In genomic region chr1:151327903-151328674, GRCh38 we compare ENCODE assay signal across 9 cellular contexts. TPM values are rescaled to one million over a fixed set of nuclear protein-coding genes. Genes with fewer than 3 reads are reported as not detected.
DNase-seq lines count a peak whose midpoint lies in the region; ATAC-seq and TF ChIP-seq lines count a peak whose summit lies in the region.
"Had no signal": no experiment of that assay in that cellular context is flagged by ENCODE, and none has a peak within 500 bp of the region (broad histone marks: within the 10 kb centered on the region; RNA-seq: fewer than 3 reads in every experiment).

No MANE protein-coding gene starts in this region.

- H4K20me1 ChIP-seq in DOHH2 (ENCODE audit: control insufficient read depth, insufficient read depth, low read depth, low read length): no peaks in the 10 kb centered on the region
- H4K20me1 ChIP-seq in GM23338 (replicated peaks; ENCODE audit: insufficient read depth): peaks cover 4% of the 10 kb centered on the region; the same call in 1 of the 2 replicates
- H4K20me1 ChIP-seq in PC-9 (ENCODE audit: insufficient read depth): no peaks in the 10 kb centered on the region

- peaks cover 4% of the 10 kb centered on the region; the same call in 2 of the 3 replicates for H3K36me3 Mint-ChIP-seq in GM23338 (ENCODE audit: low read depth)

- POLR2A ChIA-PET in PC-9 (lab: Charles Lee; ENCODE audit: unreplicated experiment): interaction anchor here (0.5 to 1.9 kb wide), 7 partner anchors 10 to 618 kb away, joined by 3 to 31 read pairs (median 5); partner anchors contain the start of gene ZNF687

- peak overlapping the region; percentile 5; the same call in 1 of the 2 replicates for H2AFZ ChIP-seq in GM23338
- peak overlapping the region; percentile 97 for H2AFZ ChIP-seq in PC-9

- peak overlapping the region; percentile 83 for H3K4me3 Mint-ChIP-seq in GM23338

- H3K4me2 ChIP-seq in DOHH2 (ENCODE audit: low read length) (peak overlapping the region; percentile 99), GM23338 (peak overlapping the region; percentile 71), PC-9 (peak overlapping the region; percentile 90)

- H3K4me1 Mint-ChIP-seq in GM23338: peaks cover 10% of the 10 kb centered on the region; the same call in 2 of the 3 replicates

- H3K27ac ChIP-seq in DOHH2 (ENCODE audit: low read depth, low read length) (peak overlapping the region; percentile 71; the same call in 1 of the 2 replicates), GM23338 (ENCODE audit: low read depth) (peak overlapping the region; percentile 51), PC-9 (peak overlapping the region; percentile 80)
- peak overlapping the region; percentile 94 for H3K27ac ChIP-seq in effector memory CD4-positive, alpha-beta T cell (ENCODE audit: insufficient read depth, low read length, poor library complexity, severe bottlenecking)

- TF ChIP-seq CTCF in DOHH2 (IDR thresholded peaks at IDR 0.05; ENCODE audit: low read depth, low read length, poor library complexity, severe bottlenecking) (no peak), GM23338 (conservative IDR thresholded peaks at IDR 0.05; ENCODE audit: low read depth in 2 of 2) (no peak), PC-9 (conservative IDR thresholded peaks at IDR 0.05) (no peak)

- H3K79me2 ChIP-seq in DOHH2 (ENCODE audit: control insufficient read depth, low read length) (peaks cover 35% of the 10 kb centered on the region), GM23338 (replicated peaks; ENCODE audit: insufficient read depth) (peaks cover 15% of the 10 kb centered on the region), PC-9 (ENCODE audit: low read depth) (peaks cover 27% of the 10 kb centered on the region)

- peak; percentile 68 for DNase-seq in GM23338 (ENCODE audit: low spot score)
- peak in 1 of 2 experiments; percentile 30 for DNase-seq in PC-9
- DNase-seq in effector memory CD4-positive, alpha-beta T cell: no peak
- no peak for DNase-seq in GF-D8 (lab: John Stamatoyannopoulos, UW)
- DNase-seq in NCI-H187 (lab: John Stamatoyannopoulos, UW): no peak

- H3K9me3 Mint-ChIP-seq in GM23338: no peaks in the 10 kb centered on the region

- H3K27me3 ChIP-seq in DOHH2 (ENCODE audit: control insufficient read depth, low read length) (no peaks in the 10 kb centered on the region), GM23338 (ENCODE audit: insufficient read depth) (no peaks in the 10 kb centered on the region), PC-9 (ENCODE audit: insufficient read depth, low read depth) (no peaks in the 10 kb centered on the region), mucosa of stomach (ENCODE audit: control insufficient read depth, insufficient read depth, low read length) (no peaks in the 10 kb centered on the region)
- H3K27me3 ChIP-seq in effector memory CD4-positive, alpha-beta T cell (replicated peaks; ENCODE audit: control insufficient read depth, insufficient read depth, low read length, poor library complexity, severe bottlenecking): no peaks in the 10 kb centered on the region

- H3K9me2 ChIP-seq in DOHH2 (replicated peaks; ENCODE audit: control insufficient read depth, low read length) (no peaks in the 10 kb centered on the region), GM23338 (ENCODE audit: insufficient read depth) (no peaks in the 10 kb centered on the region), PC-9 (ENCODE audit: insufficient read depth) (no peaks in the 10 kb centered on the region)

- CTCF ChIA-PET in PC-9 (lab: Charles Lee): interaction anchor here (0.6 to 2.6 kb wide), 3 partner anchors 13 to 508 kb away, joined by 3 to 14 read pairs (median 4); no protein-coding TSS in a partner anchor

- peak overlapping the region; percentile 92 for H3K9ac ChIP-seq in mucosa of stomach (ENCODE audit: low read length)

- H3F3A ChIP-seq in DOHH2 (ENCODE audit: control insufficient read depth, insufficient read depth): no peaks in the 10 kb centered on the region
- H3F3A ChIP-seq in GM23338 (replicated peaks; ENCODE audit: low read depth): 0 out of 2 replicates have a peak, but pooled peaks cover 5% of the 10 kb centered on the region
- H3F3A ChIP-seq in PC-9 (ENCODE audit: insufficient read depth, low read depth): peaks cover 6% of the 10 kb centered on the region; the same call in 1 of the 2 replicates

- H3K4me3 ChIP-seq in DOHH2 (ENCODE audit: low read length) (peak overlapping the region; percentile 93), GM23338 (peak overlapping the region; percentile 74), PC-9 (peak overlapping the region; percentile 74), mucosa of stomach (ENCODE audit: low read length) (peak overlapping the region; percentile 23)
- H3K4me3 ChIP-seq in effector memory CD4-positive, alpha-beta T cell (ENCODE audit: insufficient read depth, low read depth, low read length, poor library complexity, severe bottlenecking): peak overlapping the region; percentile 67

- intact Hi-C loops in PC-9 (cut with micrococcal nuclease; ENCODE audit: unreplicated experiment): no loop called here

- H3K27ac Mint-ChIP-seq in GM23338: peak overlapping the region; percentile 99

- H3K27me3 Mint-ChIP-seq in GM23338 (ENCODE audit: insufficient read depth, low read depth, poor library complexity): peaks cover 7% of the 10 kb centered on the region

- H3K9me3 ChIP-seq in DOHH2 (ENCODE audit: control insufficient read depth, insufficient read depth, low read length) (no peaks in the 10 kb centered on the region), PC-9 (ENCODE audit: insufficient read depth, low read depth) (no peaks in the 10 kb centered on the region), mucosa of stomach (ENCODE audit: control insufficient read depth, low read length) (no peaks in the 10 kb centered on the region)
- no peaks in the 10 kb centered on the region for H3K9me3 ChIP-seq in effector memory CD4-positive, alpha-beta T cell (ENCODE audit: control insufficient read depth, low read length)

- peaks cover 25% of the 10 kb centered on the region for H3K36me3 ChIP-seq in DOHH2 (ENCODE audit: control insufficient read depth, low read length)
- peaks cover 6% of the 10 kb centered on the region; the same call in 1 of the 2 replicates for H3K36me3 ChIP-seq in GM23338 (ENCODE audit: insufficient read depth)
- 0 out of 2 replicates have a peak, but pooled peaks cover 11% of the 10 kb centered on the region for H3K36me3 ChIP-seq in PC-9 (ENCODE audit: low read depth)
- peaks cover 12% of the 10 kb centered on the region for H3K36me3 ChIP-seq in effector memory CD4-positive, alpha-beta T cell (ENCODE audit: control insufficient read depth, insufficient read depth, low read length)
- H3K36me3 ChIP-seq in mucosa of stomach (ENCODE audit: control insufficient read depth, insufficient read depth, low read length): peaks cover 10% of the 10 kb centered on the region

- H3K4me1 ChIP-seq in DOHH2 (ENCODE audit: control insufficient read depth, low read length) (peaks cover 28% of the 10 kb centered on the region), GM23338 (ENCODE audit: insufficient read depth) (peaks cover 14% of the 10 kb centered on the region), PC-9 (replicated peaks; ENCODE audit: insufficient read depth) (peaks cover 20% of the 10 kb centered on the region), mucosa of stomach (ENCODE audit: control insufficient read depth, insufficient read depth, low read length) (peaks cover 20% of the 10 kb centered on the region)
- peaks cover 20% of the 10 kb centered on the region for H3K4me1 ChIP-seq in effector memory CD4-positive, alpha-beta T cell (ENCODE audit: control insufficient read depth, insufficient read depth, low read length, poor library complexity, severe bottlenecking)

- BruUV-seq in PC-9 (replicated peaks; lab: Mats Ljungman, UMichigan): TSS peak; percentile 65

- ATAC-seq in GM23338 (peak; percentile 54), GM21367 (IDR thresholded peaks at IDR 0.05; ENCODE audit: unreplicated experiment) (no peak)

TF ChIP-seq in GM23338, 12 proteins besides CTCF, POLR2A, EP300 and RAD21:
- TF ChIP-seq CREB1 (CRISPR knock-in tag; IDR thresholded peaks at IDR 0.05; ENCODE audit: low read depth): peak; percentile 55
- TF ChIP-seq EZH2phosphoT487 (IDR thresholded peaks at IDR 0.05; ENCODE audit: unreplicated experiment): no peak
- TF ChIP-seq NANOG (IDR thresholded peaks at IDR 0.05; ENCODE audit: borderline replicate concordance): no peak

RNA-seq across cellular contexts. Expression of gene PI4KB, which starts 0.9 kb away (rescaled TPM):
- total RNA-seq in GM23338 (2014; rRNA removed; shearing (Covaris generic)): 19.1 and 25.5 TPM in 2 replicates
- polyA plus RNA-seq in GM23338 (2016; fragmentation: Nextera tagmentation; extraction: Ambion mirVana): 12.3 and 15.3 TPM in 2 replicates
- 40.0 and 44.3 TPM in 2 replicates for total RNA-seq in PC-9 (2021)

RNA-seq across cellular contexts. Expression of gene RFX5, which starts 19.0 kb away (rescaled TPM):
- total RNA-seq in GM23338 (2014; rRNA removed; shearing (Covaris generic)): 44.5 and 48.5 TPM in 2 replicates
- polyA plus RNA-seq in GM23338 (2016; fragmentation: Nextera tagmentation; extraction: Ambion mirVana): 13.0 and 13.3 TPM in 2 replicates
- total RNA-seq in PC-9 (2021): 73.6 and 75.7 TPM in 2 replicates

RNA-seq across cellular contexts. Expression of gene SELENBP1, which starts 44.4 kb away (rescaled TPM):
- total RNA-seq in GM23338 (2014; rRNA removed; shearing (Covaris generic)): 13.4 and 14.5 TPM in 2 replicates
- polyA plus RNA-seq in GM23338 (2016; fragmentation: Nextera tagmentation; extraction: Ambion mirVana): 10.7 and 12.3 TPM in 2 replicates
- total RNA-seq in PC-9 (2021): 11.3 and 18.4 TPM in 2 replicates
- total RNA-seq: T-helper 1 cell treated with Interleukin-12 subunit alpha and Interleukin-12 subunit beta and Interleukin-4 antibody, amounts not matched to agents 30 ng/mL and 1 ng/mL, for 36 hours had no signal

RNA-seq across cellular contexts. Expression of gene ZNF687, which starts 46.0 kb away (rescaled TPM):
- total RNA-seq in GM23338 (2014; rRNA removed; shearing (Covaris generic)): 63.1 and 63.9 TPM in 2 replicates
- 7.7 and 8.2 TPM in 2 replicates for polyA plus RNA-seq in GM23338 (2016; fragmentation: Nextera tagmentation; extraction: Ambion mirVana)
- 26.6 and 28.7 TPM in 2 replicates for total RNA-seq in PC-9 (2021)

Comparison
In these comparisons a context has a peak if more than half of its experiments do, and no peak if none do; other contexts are left out.
1. H3K4me3 ChIP-seq: peak in every context shown above with its lines; median percentile 93 in DOHH2; 74 in GM23338; 74 in PC-9; 67 in effector memory CD4-positive, alpha-beta T cell; 23 in mucosa of stomach.